ENCODE assay signal across 25 cellular contexts in the genomic region with DNA sequence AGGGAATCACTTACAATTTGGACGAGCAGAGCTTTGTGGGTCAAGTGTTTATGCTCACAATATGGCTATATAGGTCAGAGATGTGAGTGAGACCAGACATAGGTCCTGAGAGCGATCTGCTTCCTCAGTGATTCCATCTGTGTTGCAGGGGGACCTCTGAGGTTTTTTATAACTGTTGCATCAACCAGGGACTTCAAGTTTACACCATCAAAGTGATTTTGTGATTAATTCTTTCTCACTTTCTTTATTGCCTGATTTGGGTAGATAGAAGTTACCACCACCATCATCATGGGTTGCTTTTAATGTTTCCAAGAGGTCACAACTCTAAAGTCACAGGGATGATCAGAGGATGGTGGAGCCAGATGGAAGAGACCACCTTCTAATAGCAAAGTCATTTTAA.
"Had no signal": no experiment of that assay in that cellular context is flagged by ENCODE, and none has a peak within 500 bp of the region (broad histone marks: within the 10 kb centered on the region; RNA-seq: fewer than 3 reads in every experiment).

No MANE protein-coding gene starts in this region.

- ATAC-seq: Panc1 had no signal

- H3K4me1 Mint-ChIP-seq: central memory CD8-positive, alpha-beta T cell had no signal

- H3K9me3 ChIP-seq: colonic mucosa, SJCRH30 had no signal

- H3K9me3 Mint-ChIP-seq: activated CD4-positive, alpha-beta memory T cell treated with anti-CD3 and anti-CD28 coated beads for 36 hours; activated T-cell treated with anti-CD3 and anti-CD28 coated beads, Interleukin-2, amount 50 U/mL, for 24 hours; activated T-helper 1 cell treated with anti-CD3 and anti-CD28 coated beads, Interleukin-12 subunit alpha, Interleukin-12 subunit beta, Interleukin-2, Interleukin-4 antibody, amounts not matched to agents 30 ng/mL and 10 ng/mL and 1 ng/mL, durations not matched to agents 14 hours and 24 hours and 36 hours; central memory CD8-positive, alpha-beta T cell; T-helper 1 cell treated with Interleukin-12 subunit alpha and Interleukin-12 subunit beta and Interleukin-4 antibody, amounts not matched to agents 30 μg/mL and 1 μg/mL, for 36 hours; T-helper 2 cell treated with Interferon-gamma antibody and Interleukin-4, amounts not matched to agents 5 μg/mL and 100 μg/mL, for 36 hours had no signal

- H3K36me3 Mint-ChIP-seq: activated CD4-positive, alpha-beta memory T cell treated with anti-CD3 and anti-CD28 coated beads for 36 hours had no signal

- DNase-seq: activated CD4-positive, alpha-beta memory T cell treated with anti-CD3 and anti-CD28 coated beads for 36 hours; activated CD4-positive, alpha-beta T cell treated with anti-CD3 and anti-CD28 coated beads, Interleukin-2, amount 50 U/mL, for 1 hour; activated effector memory CD4-positive, alpha-beta T cell treated with Interleukin-2 at 50 U/mL for 16 hours; activated naive CD4-positive, alpha-beta T cell treated with anti-CD3 and anti-CD28 coated beads, Interleukin-2, amount 50 U/mL, for 16 hours; activated T-cell treated with anti-CD3 and anti-CD28 coated beads, Interleukin-2, amount 50 U/mL, for 24 hours; anterior cingulate cortex; colonic mucosa; MM.1S; MV-4-11; NCI-H1092; NCI-H1436 treated with DMSO at 0.1 percent for 48 hours; NCI-H1694 treated with DMSO at 0.1 percent for 48 hours; NCI-H2029; NCI-H345; NCI-H524 treated with DMSO at 0.1 percent for 48 hours; SHP77; SJCRH30 had no signal

- H3K4me3 ChIP-seq: cardiac muscle cell, colonic mucosa, SJCRH30, SK-N-MC had no signal

- H3K27ac ChIP-seq: cardiac muscle cell, colonic mucosa, SJCRH30, SK-N-MC had no signal

- H3K27me3 ChIP-seq: colonic mucosa, SJCRH30 had no signal

- FAIRE-seq: TTC549 had no signal

- H3K4me3 Mint-ChIP-seq: activated CD4-positive, alpha-beta memory T cell treated with anti-CD3 and anti-CD28 coated beads for 36 hours; activated T-cell treated with anti-CD3 and anti-CD28 coated beads, Interleukin-2, amount 50 U/mL, for 24 hours; activated T-helper 1 cell treated with anti-CD3 and anti-CD28 coated beads, Interleukin-12 subunit alpha, Interleukin-12 subunit beta, Interleukin-2, Interleukin-4 antibody, amounts not matched to agents 30 ng/mL and 10 ng/mL and 1 ng/mL, durations not matched to agents 14 hours and 24 hours and 36 hours; central memory CD8-positive, alpha-beta T cell; T-helper 1 cell treated with Interleukin-12 subunit alpha and Interleukin-12 subunit beta and Interleukin-4 antibody, amounts not matched to agents 30 μg/mL and 1 μg/mL, for 36 hours; T-helper 2 cell treated with Interferon-gamma antibody and Interleukin-4, amounts not matched to agents 5 μg/mL and 100 μg/mL, for 36 hours had no signal

- H3K27ac Mint-ChIP-seq: activated CD4-positive, alpha-beta memory T cell treated with anti-CD3 and anti-CD28 coated beads for 36 hours; activated T-cell treated with anti-CD3 and anti-CD28 coated beads, Interleukin-2, amount 50 U/mL, for 24 hours; activated T-helper 1 cell treated with anti-CD3 and anti-CD28 coated beads, Interleukin-12 subunit alpha, Interleukin-12 subunit beta, Interleukin-2, Interleukin-4 antibody, amounts not matched to agents 30 ng/mL and 10 ng/mL and 1 ng/mL, durations not matched to agents 14 hours and 24 hours and 36 hours; T-helper 1 cell treated with Interleukin-12 subunit alpha and Interleukin-12 subunit beta and Interleukin-4 antibody, amounts not matched to agents 30 μg/mL and 1 μg/mL, for 36 hours; T-helper 2 cell treated with Interferon-gamma antibody and Interleukin-4, amounts not matched to agents 5 μg/mL and 100 μg/mL, for 36 hours had no signal

- H3K36me3 ChIP-seq: cardiac muscle cell, colonic mucosa, SJCRH30 had no signal

- H3K4me1 ChIP-seq: colonic mucosa, SJCRH30 had no signal
